ENCODE assay signal across 8 cellular contexts in genomic region chr10:79374312-79375191, GRCh38. TPM values are rescaled to one million over a fixed set of nuclear protein-coding genes. Genes with fewer than 3 reads are reported as not detected.
A peak's percentile ranks its signal among the peaks of the same experiment; 100 is the strongest.
DNase-seq lines count a peak whose midpoint lies in the region; ATAC-seq and TF ChIP-seq lines count a peak whose summit lies in the region.

No MANE protein-coding gene starts in this region.

- peaks cover 0 to 3% (median 2%) of the 10 kb centered on the region in 3 donors for H3K27me3 Mint-ChIP-seq in immature natural killer cell (ENCODE audit: low read depth in 3 of 3)

- no peaks in the 10 kb centered on the region for H3K9me3 ChIP-seq in AG04450 (ENCODE audit: control insufficient read depth, insufficient read depth, low read length)

- H3K27me3 ChIP-seq in AG04450 (ENCODE audit: control insufficient read depth, insufficient read depth, low read length) (no peaks in the 10 kb centered on the region), brain microvascular endothelial cell (replicated peaks) (no peaks in the 10 kb centered on the region)

- DNase-seq in AG04450 (ENCODE audit: low read depth, low spot score) = peak; percentile 45
- peak; percentile 25 for DNase-seq in NCI-H1092 (lab: John Stamatoyannopoulos, UW)
- DNase-seq in brain microvascular endothelial cell = peak; percentile 66
- peak; percentile 65 to 71 (median 65) for DNase-seq in immature natural killer cell
- DNase-seq in stimulated activated CD4-positive, alpha-beta T cell treated with anti-CD3 and anti-CD28 coated beads, Interleukin-15, amount 100 ng/mL, for 1 hour (ENCODE audit: low read depth in 1 of 2, low spot score in 1 of 2) = peak; percentile 46 to 62

- peaks cover 3 to 8% of the 10 kb centered on the region in 2 donors for H3K4me1 Mint-ChIP-seq in immature natural killer cell

- TF ChIP-seq CTCF in AG04450 (IDR thresholded peaks at IDR 0.05; ENCODE audit: low read depth, low read length) (peak; percentile 96), VCaP (conservative IDR thresholded peaks at IDR 0.05) (peak; percentile 94), brain microvascular endothelial cell (IDR thresholded peaks at IDR 0.05; ENCODE audit: low read depth, low read length, missing control alignments) (peak; percentile 97)

- no peaks in the 10 kb centered on the region for H3K36me3 Mint-ChIP-seq in immature natural killer cell

- POLR2A ChIA-PET in AG04450 (lab: Yijun Ruan, JAX) = interaction anchor here (1.0 kb wide), 1 partner anchor 70 kb away, joined by 3 read pairs; no protein-coding TSS in a partner anchor

- peaks cover 1 to 15% (median 4%) of the 10 kb centered on the region in 6 donors for H3K9me3 Mint-ChIP-seq in immature natural killer cell

- H3K4me3 ChIP-seq in AG04450 (ENCODE audit: low read depth, low read length) = no peak overlapping the region
- no peak overlapping the region for H3K4me3 ChIP-seq in brain microvascular endothelial cell (ENCODE audit: low read depth, low read length)

- no peak overlapping the region for H3K27ac Mint-ChIP-seq in immature natural killer cell

- in situ Hi-C loops in brain microvascular endothelial cell (cut with HindIII; ENCODE audit: low pct_ligation_motif_present, low sequenced_read_pairs) = loop anchor here (10.0 kb wide), 1 partner anchor 100 kb away; no protein-coding TSS in a partner anchor

- no peaks in the 10 kb centered on the region for H3K36me3 ChIP-seq in brain microvascular endothelial cell (replicated peaks)

- no peak overlapping the region for H3K4me3 Mint-ChIP-seq in immature natural killer cell

- ATAC-seq in GM19023 (IDR thresholded peaks at IDR 0.05; ENCODE audit: unreplicated experiment) = peak; percentile 50
- ATAC-seq in GM18867 (IDR thresholded peaks at IDR 0.05; ENCODE audit: unreplicated experiment) = no peak

- CTCF ChIA-PET in AG04450 (lab: Charles Lee) = interaction anchor here (0.6 to 3.9 kb wide), 52 partner anchors 9 to 784 kb away, joined by 3 to 42 read pairs (median 5); partner anchors contain the start of gene PPIF

- H3K27ac ChIP-seq in AG04450 (ENCODE audit: low read depth, low read length) (no peak overlapping the region), VCaP (no peak overlapping the region), brain microvascular endothelial cell (no peak overlapping the region)

RNA-seq across cellular contexts. Expression of gene PPIF, which starts 27.3 kb away (rescaled TPM):
- 68.6 and 77.2 TPM in 2 replicates for polyA plus RNA-seq in AG04450 (2011; rRNA removed)
- 50.0 and 81.1 TPM in 2 replicates for polyA minus RNA-seq in AG04450 (2011; rRNA and poly(A)+ RNA removed)
- 10 to 100 TPM in 2 of 3 donors, 1 to 10 TPM in 1; 9.6 to 15.1 (median 13.1) TPM for polyA plus RNA-seq in immature natural killer cell
